ENCODE assay signal across 25 cellular contexts in the genomic region with DNA sequence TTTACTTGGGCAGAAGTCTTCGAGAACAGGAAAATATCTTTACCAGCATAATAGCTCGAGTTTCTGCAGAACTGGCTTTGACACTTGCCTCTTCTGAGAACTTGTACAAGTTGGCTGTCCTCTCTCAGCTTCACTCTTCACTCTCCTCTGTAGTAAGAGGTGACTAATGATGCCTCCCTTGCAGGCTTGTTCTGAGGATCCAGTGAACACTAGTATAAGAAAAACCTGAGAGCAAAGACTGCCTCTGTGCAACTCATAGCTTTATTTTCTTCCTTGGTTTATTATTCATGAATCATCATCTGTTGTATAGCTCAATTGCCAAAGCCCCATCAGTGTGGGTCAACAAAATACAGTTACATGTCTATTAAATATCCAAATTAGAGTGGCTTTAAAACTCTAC.
"Had no signal": no experiment of that assay in that cellular context is flagged by ENCODE, and none has a peak within 500 bp of the region (broad histone marks: within the 10 kb centered on the region; RNA-seq: fewer than 3 reads in every experiment).

No MANE protein-coding gene starts in this region.

- H3K4me2 ChIP-seq: hepatocyte had no signal

- H3K9me3 ChIP-seq: gastroesophageal sphincter, uterus had no signal

- ATAC-seq: activated CD4-positive, alpha-beta T cell treated with anti-CD3 and anti-CD28 coated beads for 36 hours; activated CD8-positive, alpha-beta T cell treated with anti-CD3 and anti-CD28 coated beads, Interleukin-2, amount 10 ng/mL, durations not matched to agents 7 days and 5 days; activated T-cell treated with anti-CD3 and anti-CD28 coated beads, Interleukin-2, amount 50 U/mL, for 72 hours; gastroesophageal sphincter; left colon; naive thymus-derived CD8-positive, alpha-beta T cell; right cardiac atrium; T-cell had no signal

- DNase-seq: activated CD4-positive, alpha-beta T cell treated with anti-CD3 and anti-CD28 coated beads for 36 hours; activated CD4-positive, CD25-positive, alpha-beta regulatory T cell; activated CD8-positive, alpha-beta T cell treated with anti-CD3 and anti-CD28 coated beads, Interleukin-2, amount 10 ng/mL, durations not matched to agents 7 days and 5 days; activated naive CD4-positive, alpha-beta T cell; activated T-cell treated with anti-CD3 and anti-CD28 coated beads for 4 hours; activated T-cell treated with anti-CD3 and anti-CD28 coated beads, Interleukin-2, amount 50 U/mL, for 72 hours; anterior cingulate cortex; caudate nucleus; endodermal cell; left colon; naive thymus-derived CD8-positive, alpha-beta T cell; posterior cingulate gyrus; right cardiac atrium; spleen; stimulated activated CD4-positive, alpha-beta T cell treated with anti-CD3 and anti-CD28 coated beads, Interleukin-4, amount 100 ng/mL, for 1 hour; substantia nigra; T-cell; uterus had no signal

- H3K4me1 ChIP-seq: gastroesophageal sphincter, uterus had no signal

- H3K9me3 Mint-ChIP-seq: dendritic cell treated with granulocyte-macrophage colony-stimulating factor and Interleukin-4, amounts not matched to agents 40 ng/mL and 50 ng/mL, for 4 days; naive thymus-derived CD8-positive, alpha-beta T cell; stimulated activated naive CD8-positive, alpha-beta T cell treated with anti-CD3 and anti-CD28 coated beads, Interleukin-15, Interleukin-2, amounts not matched to agents 100 ng/mL and 50 ng/mL, for 24 hours; type B pancreatic cell had no signal

- H3K36me3 ChIP-seq: gastroesophageal sphincter, spleen, uterus had no signal

- H3K4me1 Mint-ChIP-seq: brain had no signal

- H3K27ac Mint-ChIP-seq: activated CD4-positive, alpha-beta T cell treated with anti-CD3 and anti-CD28 coated beads for 36 hours; activated CD8-positive, alpha-beta T cell treated with anti-CD3 and anti-CD28 coated beads, Interleukin-2, amount 10 ng/mL, durations not matched to agents 7 days and 5 days; activated naive CD8-positive, alpha-beta T cell; activated T-cell treated with anti-CD3 and anti-CD28 coated beads, Interleukin-2, amount 50 U/mL, for 72 hours; brain; dendritic cell treated with granulocyte-macrophage colony-stimulating factor and Interleukin-4, amounts not matched to agents 40 ng/mL and 50 ng/mL, for 4 days; endodermal cell; stimulated activated naive CD8-positive, alpha-beta T cell treated with anti-CD3 and anti-CD28 coated beads, Interleukin-15, Interleukin-2, amounts not matched to agents 100 ng/mL and 50 ng/mL, for 24 hours; T-cell; type B pancreatic cell had no signal

- H3K27me3 Mint-ChIP-seq: activated naive CD8-positive, alpha-beta T cell; brain; dendritic cell treated with granulocyte-macrophage colony-stimulating factor and Interleukin-4, amounts not matched to agents 40 ng/mL and 50 ng/mL, for 4 days; stimulated activated naive CD8-positive, alpha-beta T cell treated with anti-CD3 and anti-CD28 coated beads, Interleukin-15, Interleukin-2, amounts not matched to agents 100 ng/mL and 50 ng/mL, for 24 hours; T-cell; type B pancreatic cell had no signal

- H3K36me3 Mint-ChIP-seq: activated naive CD8-positive, alpha-beta T cell; brain; naive thymus-derived CD8-positive, alpha-beta T cell; T-cell; type B pancreatic cell had no signal

- H3K4me3 Mint-ChIP-seq: activated CD4-positive, alpha-beta T cell treated with anti-CD3 and anti-CD28 coated beads for 36 hours; activated CD8-positive, alpha-beta T cell treated with anti-CD3 and anti-CD28 coated beads, Interleukin-2, amount 10 ng/mL, durations not matched to agents 7 days and 5 days; activated naive CD8-positive, alpha-beta T cell; activated T-cell treated with anti-CD3 and anti-CD28 coated beads, Interleukin-2, amount 50 U/mL, for 72 hours; brain; dendritic cell treated with granulocyte-macrophage colony-stimulating factor and Interleukin-4, amounts not matched to agents 40 ng/mL and 50 ng/mL, for 4 days; endodermal cell; naive thymus-derived CD8-positive, alpha-beta T cell; stimulated activated naive CD8-positive, alpha-beta T cell treated with anti-CD3 and anti-CD28 coated beads, Interleukin-15, Interleukin-2, amounts not matched to agents 100 ng/mL and 50 ng/mL, for 24 hours; T-cell; type B pancreatic cell had no signal

- H3K4me3 ChIP-seq: gastroesophageal sphincter, hepatocyte, spleen, uterus had no signal

- H2AFZ ChIP-seq: hepatocyte had no signal

- H3K27ac ChIP-seq: gastroesophageal sphincter, hepatocyte, spleen, uterus had no signal

- H3K27me3 ChIP-seq: gastroesophageal sphincter, hepatocyte, spleen, uterus had no signal
